ENCODE assay signal across 1 cellular context in the genomic region with DNA sequence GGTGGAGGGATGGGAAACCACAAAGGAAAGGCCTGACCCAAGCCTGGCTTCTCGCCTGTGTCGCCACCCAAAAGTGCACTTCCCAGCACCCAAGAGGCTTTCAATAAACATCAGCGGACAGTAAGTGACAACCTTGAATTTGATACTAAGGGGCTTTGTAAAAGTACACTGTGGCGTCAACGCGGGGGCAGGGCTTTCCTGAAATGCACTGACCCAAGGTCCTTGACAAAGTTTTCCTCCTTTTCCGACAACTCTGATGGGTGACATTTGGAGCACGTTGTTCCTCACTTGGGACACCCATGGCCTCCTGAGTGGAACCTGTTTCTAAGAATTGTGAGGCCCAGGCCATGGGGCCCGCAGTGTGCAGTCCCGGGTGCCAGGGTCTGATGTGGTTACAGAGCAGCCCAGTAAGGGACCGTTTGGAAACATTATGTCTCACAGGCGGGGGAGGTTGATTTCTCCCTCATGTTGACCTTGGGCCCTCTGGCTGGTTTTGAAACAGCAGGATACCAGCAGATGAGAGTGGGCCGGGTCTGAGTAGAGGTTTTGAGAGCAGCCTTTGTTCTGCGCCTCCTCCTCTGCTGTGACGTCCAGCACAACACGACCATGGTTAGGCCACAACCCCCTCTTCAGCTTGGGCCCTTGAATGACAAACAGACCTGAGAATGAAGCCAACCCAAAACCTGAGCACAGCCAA.
A peak's percentile ranks its signal among the peaks of the same experiment; 100 is the strongest.
TF ChIP-seq lines count a peak whose summit lies in the region.

No MANE protein-coding gene starts in this region.

TF ChIP-seq in HepG2, 621 proteins besides CTCF, POLR2A, EP300 and RAD21 (continued from another document and continues in another):
- TF ChIP-seq, protein P1, sequence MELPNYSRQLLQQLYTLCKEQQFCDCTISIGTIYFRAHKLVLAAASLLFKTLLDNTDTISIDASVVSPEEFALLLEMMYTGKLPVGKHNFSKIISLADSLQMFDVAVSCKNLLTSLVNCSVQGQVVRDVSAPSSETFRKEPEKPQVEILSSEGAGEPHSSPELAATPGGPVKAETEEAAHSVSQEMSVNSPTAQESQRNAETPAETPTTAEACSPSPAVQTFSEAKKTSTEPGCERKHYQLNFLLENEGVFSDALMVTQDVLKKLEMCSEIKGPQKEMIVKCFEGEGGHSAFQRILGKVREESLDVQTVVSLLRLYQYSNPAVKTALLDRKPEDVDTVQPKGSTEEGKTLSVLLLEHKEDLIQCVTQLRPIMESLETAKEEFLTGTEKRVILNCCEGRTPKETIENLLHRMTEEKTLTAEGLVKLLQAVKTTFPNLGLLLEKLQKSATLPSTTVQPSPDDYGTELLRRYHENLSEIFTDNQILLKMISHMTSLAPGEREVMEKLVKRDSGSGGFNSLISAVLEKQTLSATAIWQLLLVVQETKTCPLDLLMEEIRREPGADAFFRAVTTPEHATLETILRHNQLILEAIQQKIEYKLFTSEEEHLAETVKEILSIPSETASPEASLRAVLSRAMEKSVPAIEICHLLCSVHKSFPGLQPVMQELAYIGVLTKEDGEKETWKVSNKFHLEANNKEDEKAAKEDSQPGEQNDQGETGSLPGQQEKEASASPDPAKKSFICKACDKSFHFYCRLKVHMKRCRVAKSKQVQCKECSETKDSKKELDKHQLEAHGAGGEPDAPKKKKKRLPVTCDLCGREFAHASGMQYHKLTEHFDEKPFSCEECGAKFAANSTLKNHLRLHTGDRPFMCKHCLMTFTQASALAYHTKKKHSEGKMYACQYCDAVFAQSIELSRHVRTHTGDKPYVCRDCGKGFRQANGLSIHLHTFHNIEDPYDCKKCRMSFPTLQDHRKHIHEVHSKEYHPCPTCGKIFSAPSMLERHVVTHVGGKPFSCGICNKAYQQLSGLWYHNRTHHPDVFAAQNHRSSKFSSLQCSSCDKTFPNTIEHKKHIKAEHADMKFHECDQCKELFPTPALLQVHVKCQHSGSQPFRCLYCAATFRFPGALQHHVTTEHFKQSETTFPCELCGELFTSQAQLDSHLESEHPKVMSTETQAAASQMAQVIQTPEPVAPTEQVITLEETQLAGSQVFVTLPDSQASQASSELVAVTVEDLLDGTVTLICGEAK (IDR thresholded peaks at IDR 0.05) = no peak
- TF ChIP-seq, protein P1 (CRISPR knock-in tag; IDR thresholded peaks at IDR 0.05) = peak; percentile 59; the same call in 1 of the 2 replicates
- TF ChIP-seq JUND (CRISPR knock-in tag; IDR thresholded peaks at IDR 0.05) (no peak), CCAR2 (optimal IDR thresholded peaks at IDR 0.05; ENCODE audit: low read depth, low read length) (no peak), SMAD3 (CRISPR knock-in tag; IDR thresholded peaks at IDR 0.05) (no peak), REXO4 (CRISPR knock-in tag; IDR thresholded peaks at IDR 0.05; ENCODE audit: borderline replicate concordance) (no peak), ZC3H13 (CRISPR knock-in tag; IDR thresholded peaks at IDR 0.05) (no peak), ZNF556 (CRISPR knock-in tag; IDR thresholded peaks at IDR 0.05; ENCODE audit: borderline replicate concordance) (no peak; the same call in 1 of the 2 replicates), TBX2 (CRISPR knock-in tag; IDR thresholded peaks at IDR 0.05; ENCODE audit: borderline replicate concordance) (peak; percentile 72; the same call in 1 of the 2 replicates), ZNF136 (CRISPR knock-in tag; IDR thresholded peaks at IDR 0.05; ENCODE audit: low read depth) (no peak; the same call in 1 of the 2 replicates), BRD4 (CRISPR knock-in tag; IDR thresholded peaks at IDR 0.05) (peak; percentile 66; the same call in 1 of the 2 replicates), TBP (CRISPR knock-in tag; IDR thresholded peaks at IDR 0.05) (no peak), ZNF672 (CRISPR knock-in tag; IDR thresholded peaks at IDR 0.05) (no peak), ZNF766 (CRISPR knock-in tag; IDR thresholded peaks at IDR 0.05; ENCODE audit: borderline replicate concordance) (peak; percentile 47; the same call in 1 of the 2 replicates), POGZ (CRISPR knock-in tag; IDR thresholded peaks at IDR 0.05) (peak; percentile 70), ZNF383 (CRISPR knock-in tag; IDR thresholded peaks at IDR 0.05; ENCODE audit: borderline replicate concordance) (no peak), ZBTB38 (CRISPR knock-in tag; IDR thresholded peaks at IDR 0.05) (no peak), ZNF720 (CRISPR knock-in tag; IDR thresholded peaks at IDR 0.05) (no peak), ZNF652 (CRISPR knock-in tag; IDR thresholded peaks at IDR 0.05; ENCODE audit: borderline replicate concordance, low read depth) (no peak; the same call in 1 of the 2 replicates), ATF1 (CRISPR knock-in tag; IDR thresholded peaks at IDR 0.05) (no peak; the same call in 1 of the 2 replicates), ZNF724P (CRISPR knock-in tag; IDR thresholded peaks at IDR 0.05; ENCODE audit: borderline replicate concordance) (no peak), ZNF446 (CRISPR knock-in tag; IDR thresholded peaks at IDR 0.05) (0 out of 2 replicates have a peak, but pooled peaks have one; percentile 24), ZNF121 (CRISPR knock-in tag; IDR thresholded peaks at IDR 0.05) (peak; percentile 91), ZBTB1 (CRISPR knock-in tag; IDR thresholded peaks at IDR 0.05; ENCODE audit: borderline replicate concordance) (no peak), REL (CRISPR knock-in tag; conservative IDR thresholded peaks at IDR 0.05) (no peak), HNF4A (CRISPR knock-in tag; IDR thresholded peaks at IDR 0.05) (peak; percentile 60), ZNF337 (CRISPR knock-in tag; IDR thresholded peaks at IDR 0.05; ENCODE audit: borderline replicate concordance, low read depth) (no peak), KDM4B (CRISPR knock-in tag; IDR thresholded peaks at IDR 0.05) (no peak; the same call in 1 of the 2 replicates), RFX1 (IDR thresholded peaks at IDR 0.05) (no peak), STAG1 (CRISPR knock-in tag; IDR thresholded peaks at IDR 0.05) (peak; percentile 28), DMAP1 (CRISPR knock-in tag; IDR thresholded peaks at IDR 0.05) (peak; percentile 77), JUN (CRISPR knock-in tag; IDR thresholded peaks at IDR 0.05) (no peak), ZNF292 (CRISPR knock-in tag; IDR thresholded peaks at IDR 0.05; ENCODE audit: borderline replicate concordance, low read depth) (peak; percentile 84), NAIF1 (CRISPR knock-in tag; IDR thresholded peaks at IDR 0.05; ENCODE audit: borderline replicate concordance) (no peak), NFKBIZ (CRISPR knock-in tag; IDR thresholded peaks at IDR 0.05) (no peak), SNAI1 (CRISPR knock-in tag; IDR thresholded peaks at IDR 0.05; ENCODE audit: borderline replicate concordance) (no peak), JDP2 (CRISPR knock-in tag; IDR thresholded peaks at IDR 0.05; ENCODE audit: borderline replicate concordance) (no peak), TSC22D2 (CRISPR knock-in tag; IDR thresholded peaks at IDR 0.05; ENCODE audit: borderline replicate concordance) (peak; percentile 53; the same call in 1 of the 2 replicates), EED (CRISPR knock-in tag; IDR thresholded peaks at IDR 0.05) (no peak), SALL2 (CRISPR knock-in tag; IDR thresholded peaks at IDR 0.05) (peak; percentile 81; the same call in 1 of the 2 replicates), ZNF598 (CRISPR knock-in tag; IDR thresholded peaks at IDR 0.05; ENCODE audit: borderline replicate concordance) (no peak)
- TF ChIP-seq, protein P2, sequence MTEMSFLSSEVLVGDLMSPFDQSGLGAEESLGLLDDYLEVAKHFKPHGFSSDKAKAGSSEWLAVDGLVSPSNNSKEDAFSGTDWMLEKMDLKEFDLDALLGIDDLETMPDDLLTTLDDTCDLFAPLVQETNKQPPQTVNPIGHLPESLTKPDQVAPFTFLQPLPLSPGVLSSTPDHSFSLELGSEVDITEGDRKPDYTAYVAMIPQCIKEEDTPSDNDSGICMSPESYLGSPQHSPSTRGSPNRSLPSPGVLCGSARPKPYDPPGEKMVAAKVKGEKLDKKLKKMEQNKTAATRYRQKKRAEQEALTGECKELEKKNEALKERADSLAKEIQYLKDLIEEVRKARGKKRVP (CRISPR knock-in tag; IDR thresholded peaks at IDR 0.05) = no peak
- TF ChIP-seq, protein P3, sequence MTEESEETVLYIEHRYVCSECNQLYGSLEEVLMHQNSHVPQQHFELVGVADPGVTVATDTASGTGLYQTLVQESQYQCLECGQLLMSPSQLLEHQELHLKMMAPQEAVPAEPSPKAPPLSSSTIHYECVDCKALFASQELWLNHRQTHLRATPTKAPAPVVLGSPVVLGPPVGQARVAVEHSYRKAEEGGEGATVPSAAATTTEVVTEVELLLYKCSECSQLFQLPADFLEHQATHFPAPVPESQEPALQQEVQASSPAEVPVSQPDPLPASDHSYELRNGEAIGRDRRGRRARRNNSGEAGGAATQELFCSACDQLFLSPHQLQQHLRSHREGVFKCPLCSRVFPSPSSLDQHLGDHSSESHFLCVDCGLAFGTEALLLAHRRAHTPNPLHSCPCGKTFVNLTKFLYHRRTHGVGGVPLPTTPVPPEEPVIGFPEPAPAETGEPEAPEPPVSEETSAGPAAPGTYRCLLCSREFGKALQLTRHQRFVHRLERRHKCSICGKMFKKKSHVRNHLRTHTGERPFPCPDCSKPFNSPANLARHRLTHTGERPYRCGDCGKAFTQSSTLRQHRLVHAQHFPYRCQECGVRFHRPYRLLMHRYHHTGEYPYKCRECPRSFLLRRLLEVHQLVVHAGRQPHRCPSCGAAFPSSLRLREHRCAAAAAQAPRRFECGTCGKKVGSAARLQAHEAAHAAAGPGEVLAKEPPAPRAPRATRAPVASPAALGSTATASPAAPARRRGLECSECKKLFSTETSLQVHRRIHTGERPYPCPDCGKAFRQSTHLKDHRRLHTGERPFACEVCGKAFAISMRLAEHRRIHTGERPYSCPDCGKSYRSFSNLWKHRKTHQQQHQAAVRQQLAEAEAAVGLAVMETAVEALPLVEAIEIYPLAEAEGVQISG (CRISPR knock-in tag; IDR thresholded peaks at IDR 0.05) = peak; percentile 62
- TF ChIP-seq, protein P4, sequence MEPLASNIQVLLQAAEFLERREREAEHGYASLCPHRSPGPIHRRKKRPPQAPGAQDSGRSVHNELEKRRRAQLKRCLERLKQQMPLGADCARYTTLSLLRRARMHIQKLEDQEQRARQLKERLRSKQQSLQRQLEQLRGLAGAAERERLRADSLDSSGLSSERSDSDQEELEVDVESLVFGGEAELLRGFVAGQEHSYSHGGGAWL (CRISPR knock-in tag; IDR thresholded peaks at IDR 0.05) = no peak
- TF ChIP-seq, protein P5, sequence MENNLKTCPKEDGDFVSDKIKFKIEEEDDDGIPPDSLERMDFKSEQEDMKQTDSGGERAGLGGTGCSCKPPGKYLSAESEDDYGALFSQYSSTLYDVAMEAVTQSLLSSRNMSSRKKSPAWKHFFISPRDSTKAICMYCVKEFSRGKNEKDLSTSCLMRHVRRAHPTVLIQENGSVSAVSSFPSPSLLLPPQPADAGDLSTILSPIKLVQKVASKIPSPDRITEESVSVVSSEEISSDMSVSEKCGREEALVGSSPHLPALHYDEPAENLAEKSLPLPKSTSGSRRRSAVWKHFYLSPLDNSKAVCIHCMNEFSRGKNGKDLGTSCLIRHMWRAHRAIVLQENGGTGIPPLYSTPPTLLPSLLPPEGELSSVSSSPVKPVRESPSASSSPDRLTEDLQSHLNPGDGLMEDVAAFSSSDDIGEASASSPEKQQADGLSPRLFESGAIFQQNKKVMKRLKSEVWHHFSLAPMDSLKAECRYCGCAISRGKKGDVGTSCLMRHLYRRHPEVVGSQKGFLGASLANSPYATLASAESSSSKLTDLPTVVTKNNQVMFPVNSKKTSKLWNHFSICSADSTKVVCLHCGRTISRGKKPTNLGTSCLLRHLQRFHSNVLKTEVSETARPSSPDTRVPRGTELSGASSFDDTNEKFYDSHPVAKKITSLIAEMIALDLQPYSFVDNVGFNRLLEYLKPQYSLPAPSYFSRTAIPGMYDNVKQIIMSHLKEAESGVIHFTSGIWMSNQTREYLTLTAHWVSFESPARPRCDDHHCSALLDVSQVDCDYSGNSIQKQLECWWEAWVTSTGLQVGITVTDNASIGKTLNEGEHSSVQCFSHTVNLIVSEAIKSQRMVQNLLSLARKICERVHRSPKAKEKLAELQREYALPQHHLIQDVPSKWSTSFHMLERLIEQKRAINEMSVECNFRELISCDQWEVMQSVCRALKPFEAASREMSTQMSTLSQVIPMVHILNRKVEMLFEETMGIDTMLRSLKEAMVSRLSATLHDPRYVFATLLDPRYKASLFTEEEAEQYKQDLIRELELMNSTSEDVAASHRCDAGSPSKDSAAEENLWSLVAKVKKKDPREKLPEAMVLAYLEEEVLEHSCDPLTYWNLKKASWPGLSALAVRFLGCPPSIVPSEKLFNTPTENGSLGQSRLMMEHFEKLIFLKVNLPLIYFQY (CRISPR knock-in tag; IDR thresholded peaks at IDR 0.05; ENCODE audit: borderline replicate concordance) = peak; percentile 96; the same call in 1 of the 2 replicates
- TF ChIP-seq, protein P6, sequence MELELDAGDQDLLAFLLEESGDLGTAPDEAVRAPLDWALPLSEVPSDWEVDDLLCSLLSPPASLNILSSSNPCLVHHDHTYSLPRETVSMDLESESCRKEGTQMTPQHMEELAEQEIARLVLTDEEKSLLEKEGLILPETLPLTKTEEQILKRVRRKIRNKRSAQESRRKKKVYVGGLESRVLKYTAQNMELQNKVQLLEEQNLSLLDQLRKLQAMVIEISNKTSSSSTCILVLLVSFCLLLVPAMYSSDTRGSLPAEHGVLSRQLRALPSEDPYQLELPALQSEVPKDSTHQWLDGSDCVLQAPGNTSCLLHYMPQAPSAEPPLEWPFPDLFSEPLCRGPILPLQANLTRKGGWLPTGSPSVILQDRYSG (CRISPR knock-in tag; IDR thresholded peaks at IDR 0.05) = no peak
